Comparison of ENCODE assay signal across 36 cellular contexts in genomic region chr7:107588529-107589130, GRCh38.
"Had no signal": no experiment of that assay in that cellular context is flagged by ENCODE, and none has a peak within 500 bp of the region (broad histone marks: within the 10 kb centered on the region; RNA-seq: fewer than 3 reads in every experiment).

No MANE protein-coding gene starts in this region.

- FAIRE-seq: astrocyte, TTC549 had no signal

- H3K4me3 ChIP-seq: body of pancreas, breast epithelium had no signal

- H3K4me1 ChIP-seq: body of pancreas, breast epithelium had no signal

- ATAC-seq: activated CD8-positive, alpha-beta T cell treated with anti-CD3 and anti-CD28 coated beads for 36 hours; activated naive CD8-positive, alpha-beta T cell treated with anti-CD3 and anti-CD28 coated beads, Interleukin-2, amount 50 U/mL, for 24 hours; activated T-cell treated with anti-CD3 and anti-CD28 coated beads, Interleukin-2, amount 50 U/mL, for 4 hours; activated T-cell treated with anti-CD3 and anti-CD28 coated beads, Interleukin-2, amount 50 U/mL, for 72 hours; body of pancreas had no signal

- H3K9me3 Mint-ChIP-seq: activated B cell treated with CpG ODN at 0.5 μM for 24 hours; activated CD4-positive, alpha-beta memory T cell treated with anti-CD3 and anti-CD28 coated beads for 36 hours; activated CD4-positive, alpha-beta T cell treated with anti-CD3 and anti-CD28 coated beads, Interleukin-2, amount 10 ng/mL, durations not matched to agents 24 days and 14 days; activated CD8-positive, alpha-beta T cell treated with anti-CD3 and anti-CD28 coated beads for 36 hours; activated naive CD4-positive, alpha-beta T cell treated with anti-CD3 and anti-CD28 coated beads, Interleukin-2, amount 10 ng/mL, durations not matched to agents 7 days and 5 days; activated naive CD4-positive, alpha-beta T cell treated with anti-CD3 and anti-CD28 coated beads, Interleukin-2, amount 50 U/mL, for 24 hours; activated naive CD8-positive, alpha-beta T cell treated with anti-CD3 and anti-CD28 coated beads, Interleukin-2, amount 10 ng/mL, durations not matched to agents 7 days and 5 days; activated naive CD8-positive, alpha-beta T cell treated with anti-CD3 and anti-CD28 coated beads, Interleukin-2, amount 50 U/mL, for 24 hours; activated T-cell treated with anti-CD3 and anti-CD28 coated beads, Interleukin-2, amount 50 U/mL, for 4 hours; activated T-cell treated with anti-CD3 and anti-CD28 coated beads, Interleukin-2, amount 50 U/mL, for 72 hours; activated T-helper 2 cell treated with anti-CD3 and anti-CD28 coated beads, Interferon-gamma antibody, Interleukin-2, Interleukin-4, amounts not matched to agents 10 μg/mL and 5 μg/mL and 100 μg/mL, durations not matched to agents 14 hours and 24 hours and 36 hours; T-helper 1 cell treated with Interleukin-12 subunit alpha and Interleukin-12 subunit beta and Interleukin-4 antibody, amounts not matched to agents 30 μg/mL and 1 μg/mL, for 36 hours; T-helper 2 cell treated with Interferon-gamma antibody and Interleukin-4, amounts not matched to agents 5 μg/mL and 100 μg/mL, for 36 hours had no signal

- DNase-seq: activated B cell treated with CpG ODN at 0.5 μM for 24 hours; activated CD4-positive, alpha-beta memory T cell treated with anti-CD3 and anti-CD28 coated beads for 36 hours; activated CD4-positive, alpha-beta T cell treated with anti-CD3 and anti-CD28 coated beads for 4 hours; activated CD4-positive, alpha-beta T cell treated with anti-CD3 and anti-CD28 coated beads, Interleukin-2, amount 10 ng/mL, durations not matched to agents 24 days and 14 days; activated CD4-positive, alpha-beta T cell treated with anti-CD3 and anti-CD28 coated beads, Interleukin-2, amount 50 U/mL, for 1 hour; activated CD4-positive, alpha-beta T cell treated with anti-CD3 and anti-CD28 coated beads, Interleukin-2, amount 50 U/mL, for 4 hours; activated CD4-positive, CD25-positive, alpha-beta regulatory T cell treated with anti-CD3 and anti-CD28 coated beads, Interleukin-2, amount 50 U/mL, for 72 hours; activated CD8-positive, alpha-beta memory T cell treated with anti-CD3 and anti-CD28 coated beads, Interleukin-2, amount 50 U/mL, for 4 hours; activated CD8-positive, alpha-beta T cell treated with anti-CD3 and anti-CD28 coated beads for 36 hours; activated effector memory CD4-positive, alpha-beta T cell treated with Interleukin-2 at 50 U/mL for 16 hours; activated gamma-delta T cell; activated naive CD4-positive, alpha-beta T cell treated with anti-CD3 and anti-CD28 coated beads, Interleukin-2, amount 10 ng/mL, durations not matched to agents 7 days and 5 days; activated naive CD4-positive, alpha-beta T cell treated with Interleukin-2 at 50 U/mL for 16 hours; activated naive CD8-positive, alpha-beta T cell treated with anti-CD3 and anti-CD28 coated beads, Interleukin-2, amount 10 ng/mL, durations not matched to agents 7 days and 5 days; activated naive CD8-positive, alpha-beta T cell treated with anti-CD3 and anti-CD28 coated beads, Interleukin-2, amount 50 U/mL, for 24 hours; activated T-cell treated with anti-CD3 and anti-CD28 coated beads for 4 hours; activated T-cell treated with anti-CD3 and anti-CD28 coated beads, Interleukin-2, amount 50 U/mL, for 1 hour; activated T-cell treated with anti-CD3 and anti-CD28 coated beads, Interleukin-2, amount 50 U/mL, for 4 hours; activated T-cell treated with anti-CD3 and anti-CD28 coated beads, Interleukin-2, amount 50 U/mL, for 72 hours; amygdala; anterior cingulate cortex; body of pancreas; brain microvascular endothelial cell; central memory CD4-positive, alpha-beta T cell; T-helper 1 cell; T-helper 2 cell; T-helper 9 cell had no signal

- H3K9me3 ChIP-seq: body of pancreas, breast epithelium had no signal

- H3K4me1 Mint-ChIP-seq: activated B cell treated with CpG ODN at 0.5 μM for 24 hours; activated naive CD4-positive, alpha-beta T cell treated with anti-CD3 and anti-CD28 coated beads, Interleukin-2, amount 10 ng/mL, durations not matched to agents 7 days and 5 days; activated naive CD4-positive, alpha-beta T cell treated with anti-CD3 and anti-CD28 coated beads, Interleukin-2, amount 50 U/mL, for 24 hours; activated naive CD8-positive, alpha-beta T cell treated with anti-CD3 and anti-CD28 coated beads, Interleukin-2, amount 10 ng/mL, durations not matched to agents 7 days and 5 days; activated naive CD8-positive, alpha-beta T cell treated with anti-CD3 and anti-CD28 coated beads, Interleukin-2, amount 50 U/mL, for 24 hours had no signal

- H3K4me3 Mint-ChIP-seq: activated B cell treated with CpG ODN at 0.5 μM for 24 hours; activated CD4-positive, alpha-beta memory T cell treated with anti-CD3 and anti-CD28 coated beads for 36 hours; activated CD4-positive, alpha-beta T cell treated with anti-CD3 and anti-CD28 coated beads, Interleukin-2, amount 10 ng/mL, durations not matched to agents 24 days and 14 days; activated CD8-positive, alpha-beta T cell treated with anti-CD3 and anti-CD28 coated beads for 36 hours; activated naive CD4-positive, alpha-beta T cell treated with anti-CD3 and anti-CD28 coated beads, Interleukin-2, amount 10 ng/mL, durations not matched to agents 7 days and 5 days; activated naive CD4-positive, alpha-beta T cell treated with anti-CD3 and anti-CD28 coated beads, Interleukin-2, amount 50 U/mL, for 24 hours; activated naive CD8-positive, alpha-beta T cell; activated naive CD8-positive, alpha-beta T cell treated with anti-CD3 and anti-CD28 coated beads, Interleukin-2, amount 10 ng/mL, durations not matched to agents 7 days and 5 days; activated naive CD8-positive, alpha-beta T cell treated with anti-CD3 and anti-CD28 coated beads, Interleukin-2, amount 50 U/mL, for 24 hours; activated T-cell treated with anti-CD3 and anti-CD28 coated beads, Interleukin-2, amount 50 U/mL, for 4 hours; activated T-cell treated with anti-CD3 and anti-CD28 coated beads, Interleukin-2, amount 50 U/mL, for 72 hours; T-helper 1 cell treated with Interleukin-12 subunit alpha and Interleukin-12 subunit beta and Interleukin-4 antibody, amounts not matched to agents 30 μg/mL and 1 μg/mL, for 36 hours; T-helper 2 cell treated with Interferon-gamma antibody and Interleukin-4, amounts not matched to agents 5 μg/mL and 100 μg/mL, for 36 hours had no signal

- H3K27ac ChIP-seq: body of pancreas, brain microvascular endothelial cell, breast epithelium, VCaP had no signal

- H3K27me3 ChIP-seq: body of pancreas, brain microvascular endothelial cell, breast epithelium had no signal

- H3K27ac Mint-ChIP-seq: activated B cell treated with CpG ODN at 0.5 μM for 24 hours; activated CD4-positive, alpha-beta memory T cell treated with anti-CD3 and anti-CD28 coated beads for 36 hours; activated CD4-positive, alpha-beta T cell treated with anti-CD3 and anti-CD28 coated beads, Interleukin-2, amount 10 ng/mL, durations not matched to agents 24 days and 14 days; activated CD8-positive, alpha-beta T cell treated with anti-CD3 and anti-CD28 coated beads for 36 hours; activated naive CD4-positive, alpha-beta T cell treated with anti-CD3 and anti-CD28 coated beads, Interleukin-2, amount 10 ng/mL, durations not matched to agents 7 days and 5 days; activated naive CD4-positive, alpha-beta T cell treated with anti-CD3 and anti-CD28 coated beads, Interleukin-2, amount 50 U/mL, for 24 hours; activated naive CD8-positive, alpha-beta T cell; activated naive CD8-positive, alpha-beta T cell treated with anti-CD3 and anti-CD28 coated beads, Interleukin-2, amount 10 ng/mL, durations not matched to agents 7 days and 5 days; activated naive CD8-positive, alpha-beta T cell treated with anti-CD3 and anti-CD28 coated beads, Interleukin-2, amount 50 U/mL, for 24 hours; activated T-cell treated with anti-CD3 and anti-CD28 coated beads, Interleukin-2, amount 50 U/mL, for 72 hours; activated T-helper 2 cell treated with anti-CD3 and anti-CD28 coated beads, Interferon-gamma antibody, Interleukin-2, Interleukin-4, amounts not matched to agents 10 μg/mL and 5 μg/mL and 100 μg/mL, durations not matched to agents 14 hours and 24 hours and 36 hours; T-helper 1 cell treated with Interleukin-12 subunit alpha and Interleukin-12 subunit beta and Interleukin-4 antibody, amounts not matched to agents 30 μg/mL and 1 μg/mL, for 36 hours; T-helper 2 cell treated with Interferon-gamma antibody and Interleukin-4, amounts not matched to agents 5 μg/mL and 100 μg/mL, for 36 hours had no signal

- H3K27me3 Mint-ChIP-seq: activated B cell treated with CpG ODN at 0.5 μM for 24 hours; activated CD4-positive, alpha-beta memory T cell treated with anti-CD3 and anti-CD28 coated beads for 36 hours; activated CD4-positive, alpha-beta T cell treated with anti-CD3 and anti-CD28 coated beads, Interleukin-2, amount 10 ng/mL, durations not matched to agents 24 days and 14 days; activated CD8-positive, alpha-beta T cell treated with anti-CD3 and anti-CD28 coated beads for 36 hours; activated naive CD4-positive, alpha-beta T cell treated with anti-CD3 and anti-CD28 coated beads, Interleukin-2, amount 10 ng/mL, durations not matched to agents 7 days and 5 days; activated naive CD4-positive, alpha-beta T cell treated with anti-CD3 and anti-CD28 coated beads, Interleukin-2, amount 50 U/mL, for 24 hours; activated naive CD8-positive, alpha-beta T cell; activated naive CD8-positive, alpha-beta T cell treated with anti-CD3 and anti-CD28 coated beads, Interleukin-2, amount 10 ng/mL, durations not matched to agents 7 days and 5 days; activated naive CD8-positive, alpha-beta T cell treated with anti-CD3 and anti-CD28 coated beads, Interleukin-2, amount 50 U/mL, for 24 hours had no signal

- H3K36me3 ChIP-seq: breast epithelium had no signal
